Comparison of ENCODE assay signal across 1 cellular context in the genomic region with DNA sequence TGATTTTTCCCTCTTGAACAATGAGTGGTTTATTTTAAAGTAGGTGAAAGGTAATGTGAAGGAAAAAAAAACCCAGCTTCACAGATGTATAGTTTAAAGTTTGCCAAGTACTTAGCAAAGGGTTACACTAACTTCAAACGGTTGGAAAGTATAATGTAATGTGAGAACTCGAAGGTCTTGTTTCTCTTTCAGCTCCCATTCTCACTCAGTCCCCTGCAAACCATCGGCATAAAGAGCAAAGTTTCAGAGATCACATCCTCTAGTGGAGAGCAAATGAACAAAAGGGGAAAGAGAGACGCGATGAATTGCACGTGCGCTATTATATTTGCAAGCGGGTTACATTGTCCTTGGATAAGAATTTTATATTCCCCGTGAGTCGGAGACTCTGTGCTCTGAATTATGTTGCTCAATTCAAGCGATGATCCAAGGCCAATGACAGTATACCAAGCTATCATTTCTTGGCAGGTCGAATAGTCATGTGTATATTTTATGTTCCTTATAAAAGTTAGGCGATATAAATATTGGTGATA.
TF ChIP-seq lines count a peak whose summit lies in the region.

No MANE protein-coding gene starts in this region.

TF ChIP-seq in H1, 55 proteins besides CTCF, POLR2A, EP300 and RAD21 (continued from another document):
- no peak for TF ChIP-seq SP4 (IDR thresholded peaks at IDR 0.05; ENCODE audit: low read length)
